ENCODE assay signal across 20 cellular contexts in genomic region chr5:55429221-55429620, GRCh38.
"Had no signal": no experiment of that assay in that cellular context is flagged by ENCODE, and none has a peak within 500 bp of the region (broad histone marks: within the 10 kb centered on the region; RNA-seq: fewer than 3 reads in every experiment).

No MANE protein-coding gene starts in this region.

- DNase-seq: activated CD4-positive, alpha-beta T cell treated with anti-CD3 and anti-CD28 coated beads, Interleukin-2, amount 50 U/mL, for 1 hour; activated CD8-positive, alpha-beta memory T cell treated with anti-CD3 and anti-CD28 coated beads, Interleukin-2, amount 50 U/mL, for 4 hours; activated naive CD4-positive, alpha-beta T cell treated with anti-CD3 and anti-CD28 coated beads, Interleukin-2, amount 50 U/mL, for 16 hours; activated T-cell treated with anti-CD3 and anti-CD28 coated beads, Interleukin-2, amount 50 U/mL, for 4 hours; endodermal cell; foreskin keratinocyte; islet precursor cell; midbrain; occipital lobe; T-helper 1 cell; T-helper 9 cell; testis had no signal

- ATAC-seq: activated CD4-positive, CD25-positive, alpha-beta regulatory T cell treated with anti-CD3 and anti-CD28 coated beads, Interleukin-2, amount 50 U/mL, for 24 hours; activated T-cell treated with anti-CD3 and anti-CD28 coated beads, Interleukin-2, amount 50 U/mL, for 4 hours; foreskin keratinocyte; SK-N-SH treated with all-trans-retinoic acid at 6 μM for 48 hours had no signal

- H3K27ac ChIP-seq: foreskin keratinocyte, skin epidermis, testis had no signal

- H3K27me3 ChIP-seq: foreskin keratinocyte, right atrium auricular region, testis had no signal

- H3K27me3 Mint-ChIP-seq: brain; stimulated activated naive CD8-positive, alpha-beta T cell treated with anti-CD3 and anti-CD28 coated beads, Interleukin-15, Interleukin-2, amounts not matched to agents 100 ng/mL and 50 ng/mL, for 24 hours had no signal

- H3K27ac Mint-ChIP-seq: endodermal cell; stimulated activated naive CD8-positive, alpha-beta T cell treated with anti-CD3 and anti-CD28 coated beads, Interleukin-15, Interleukin-2, amounts not matched to agents 100 ng/mL and 50 ng/mL, for 24 hours had no signal

- H3K4me1 ChIP-seq: foreskin keratinocyte, testis had no signal

- H3K4me3 ChIP-seq: lung, prostate gland, right atrium auricular region, skin epidermis, testis had no signal

- H3K9me3 ChIP-seq: prostate gland, right atrium auricular region, testis had no signal

- H3K4me3 Mint-ChIP-seq: activated T-cell treated with anti-CD3 and anti-CD28 coated beads, Interleukin-2, amount 50 U/mL, for 4 hours; brain; endodermal cell; stimulated activated naive CD8-positive, alpha-beta T cell treated with anti-CD3 and anti-CD28 coated beads, Interleukin-15, Interleukin-2, amounts not matched to agents 100 ng/mL and 50 ng/mL, for 24 hours had no signal
